Comparison of ENCODE assay signal across 27 cellular contexts in the genomic region with DNA sequence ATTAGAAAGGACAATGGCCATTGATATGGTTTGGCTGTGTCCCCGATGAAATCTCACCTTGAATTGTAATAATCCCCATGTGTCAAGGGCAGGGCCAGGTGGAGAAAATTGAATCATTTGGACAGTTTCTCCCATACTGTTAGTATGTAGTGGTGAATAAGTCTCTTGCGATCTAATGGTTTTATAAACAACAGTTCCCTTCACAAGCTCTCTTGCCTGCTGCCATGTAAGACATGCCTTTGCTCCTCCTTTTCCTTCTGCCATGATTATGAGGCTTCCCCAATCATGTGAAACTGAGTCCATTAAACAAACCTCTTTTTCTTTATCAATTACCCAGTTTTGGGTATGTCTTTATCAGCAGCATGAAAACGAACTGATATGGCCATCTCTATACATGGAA.
DNase-seq lines count a peak whose midpoint lies in the region; ATAC-seq, FAIRE-seq and TF ChIP-seq lines count a peak whose summit lies in the region.
"Had no signal": no experiment of that assay in that cellular context is flagged by ENCODE, and none has a peak within 500 bp of the region (broad histone marks: within the 10 kb centered on the region; RNA-seq: fewer than 3 reads in every experiment).

No MANE protein-coding gene starts in this region.

- H3K4me1 ChIP-seq in K562 (replicated peaks in 1 of 2; ENCODE audit: control insufficient read depth in 2 of 2, insufficient read depth in 2 of 2, low read length in 2 of 2) (peaks cover 0 to 9% of the 10 kb centered on the region in 2 experiments; a peak in 2 of 5 replicates), smooth muscle cell (ENCODE audit: low read depth) (no peaks in the 10 kb centered on the region)
- H3K4me1 ChIP-seq: BE2C had no signal

- no peak for TF ChIP-seq POLR2A in K562 (conservative IDR thresholded peaks at IDR 0.05)

- no peak for TF ChIP-seq RAD21 in K562 (CRISPR knock-in tag; conservative IDR thresholded peaks at IDR 0.05 in 1 of 2, IDR thresholded peaks at IDR 0.05 in 1 of 2)

- H3K4me3 ChIP-seq in K562 (no peak overlapping the region), smooth muscle cell (no peak overlapping the region)
- H3K4me3 ChIP-seq: BLaER1, GM12878 had no signal

- FAIRE-seq in K562 (lab: Jason Lieb, UNC): no peak
- FAIRE-seq: A204.1, GM12878, GM12892, GM18507 had no signal

- H3K79me2 ChIP-seq in K562 (ENCODE audit: control insufficient read depth, insufficient read depth, low read length): no peaks in the 10 kb centered on the region
- H3K79me2 ChIP-seq in smooth muscle cell (ENCODE audit: low read depth): no peaks in the 10 kb centered on the region

- DNase-seq in activated naive CD8-positive, alpha-beta T cell treated with anti-CD3 and anti-CD28 coated beads, Interleukin-2, amount 50 U/mL, for 24 hours: no peak
- DNase-seq in activated naive CD8-positive, alpha-beta T cell treated with anti-CD3 and anti-CD28 coated beads for 36 hours: no peak
- no peak for DNase-seq in K562 (ENCODE audit: extremely low read depth in 1 of 4, low spot score in 3 of 4)
- DNase-seq in smooth muscle cell (lab: John Stamatoyannopoulos, UW; ENCODE audit: unreplicated experiment): no peak
- no peak for DNase-seq in activated T-cell treated with anti-CD3 and anti-CD28 coated beads, Interleukin-2, amount 50 U/mL, for 48 hours
- DNase-seq: 8988T; ACHN; BE2C; C1 segment of cervical spinal cord; CD4-positive, alpha-beta memory T cell; CD4-positive, CD25-positive, alpha-beta regulatory T cell; CD8-positive, alpha-beta memory T cell; COR-L47; DMS 273 treated with DMSO at 0.1 percent for 48 hours; DMS153; DMS53; DMS79; DND-41; EL; GDM1 had no signal

- H3K36me3 ChIP-seq in K562 (ENCODE audit: control insufficient read depth, insufficient read depth, low read length): no peaks in the 10 kb centered on the region
- no peaks in the 10 kb centered on the region for H3K36me3 ChIP-seq in smooth muscle cell (ENCODE audit: low read depth)
- H3K36me3 ChIP-seq: BE2C, BLaER1 had no signal

- POLR2A ChIA-PET in K562 (lab: Yijun Ruan, JAX): no interaction called here

- peaks cover 4% of the 10 kb centered on the region for H3F3A ChIP-seq in smooth muscle cell (ENCODE audit: low read depth)

- H3K4me2 ChIP-seq in K562 (ENCODE audit: insufficient read depth, low read length) (no peak overlapping the region), smooth muscle cell (no peak overlapping the region)
- H3K4me2 ChIP-seq: BLaER1 had no signal

- no TSS peak for BruUV-seq in K562 (replicated peaks; lab: Mats Ljungman, UMichigan)

- peaks cover 6% of the 10 kb centered on the region for H3K27me3 Mint-ChIP-seq in activated naive CD8-positive, alpha-beta T cell treated with anti-CD3 and anti-CD28 coated beads, Interleukin-2, amount 50 U/mL, for 24 hours
- peaks cover 10% of the 10 kb centered on the region for H3K27me3 Mint-ChIP-seq in activated naive CD8-positive, alpha-beta T cell treated with anti-CD3 and anti-CD28 coated beads for 36 hours

- no peak for TF ChIP-seq EP300 in K562 (IDR thresholded peaks at IDR 0.05; ENCODE audit: low read length)

- in situ Hi-C loops in K562 (cut with MboI): no loop called here

- H3K4me1 Mint-ChIP-seq in activated naive CD8-positive, alpha-beta T cell treated with anti-CD3 and anti-CD28 coated beads, Interleukin-2, amount 50 U/mL, for 24 hours: peaks cover 20% of the 10 kb centered on the region
- H3K4me1 Mint-ChIP-seq in activated naive CD8-positive, alpha-beta T cell treated with anti-CD3 and anti-CD28 coated beads for 36 hours: peaks cover 13% of the 10 kb centered on the region
- H3K4me1 Mint-ChIP-seq: CD8-positive, alpha-beta memory T cell had no signal

- no peak overlapping the region for H3K9ac ChIP-seq in K562 (ENCODE audit: insufficient read depth in 1 of 2, low read depth in 2 of 2, low read length in 2 of 2)
- peak overlapping the region; percentile 70 for H3K9ac ChIP-seq in smooth muscle cell (ENCODE audit: low read depth)
- H3K9ac ChIP-seq: BLaER1 had no signal

- H3K27ac ChIP-seq in K562 (ENCODE audit: extremely low read depth, low read depth, low read length): no peak overlapping the region
- H3K27ac ChIP-seq in smooth muscle cell (ENCODE audit: low read depth): peak overlapping the region; percentile 96
- H3K27ac ChIP-seq: BLaER1 had no signal

- H4K20me1 ChIP-seq in K562 (replicated peaks; ENCODE audit: control insufficient read depth, insufficient read depth, low read length) (no peaks in the 10 kb centered on the region), smooth muscle cell (ENCODE audit: low read depth) (no peaks in the 10 kb centered on the region)
- H4K20me1 ChIP-seq: BLaER1 had no signal

- intact Hi-C loops in K562 (cut with micrococcal nuclease): no loop called here

- H3K27ac Mint-ChIP-seq in activated naive CD8-positive, alpha-beta T cell treated with anti-CD3 and anti-CD28 coated beads, Interleukin-2, amount 50 U/mL, for 24 hours: peak overlapping the region; percentile 55
- H3K27ac Mint-ChIP-seq in activated naive CD8-positive, alpha-beta T cell treated with anti-CD3 and anti-CD28 coated beads for 36 hours: no peak overlapping the region
- H3K27ac Mint-ChIP-seq: CD14-positive monocyte; CD4-positive, alpha-beta memory T cell; CD4-positive, CD25-positive, alpha-beta regulatory T cell had no signal

- H2AFZ ChIP-seq in K562 (ENCODE audit: low read depth, low read length): no peak overlapping the region
- H2AFZ ChIP-seq in smooth muscle cell (ENCODE audit: low read depth): no peak overlapping the region

- H3K9me1 ChIP-seq in K562 (ENCODE audit: control insufficient read depth, insufficient read depth, low read length): no peaks in the 10 kb centered on the region

- H3K27me3 ChIP-seq in K562 (ENCODE audit: control insufficient read depth in 2 of 2, insufficient read depth in 2 of 2, low read length in 2 of 2) (no peaks in the 10 kb centered on the region), smooth muscle cell (ENCODE audit: low read depth) (no peaks in the 10 kb centered on the region)
- H3K27me3 ChIP-seq: BE2C, BLaER1 had no signal

- H3K9me3 ChIP-seq in K562 (replicated peaks; ENCODE audit: control insufficient read depth, insufficient read depth, low read depth, low read length) (peaks cover 8% of the 10 kb centered on the region), smooth muscle cell (replicated peaks; ENCODE audit: low read depth) (no peaks in the 10 kb centered on the region)
- H3K9me3 ChIP-seq: BE2C had no signal

- H3K4me3 Mint-ChIP-seq in activated naive CD8-positive, alpha-beta T cell treated with anti-CD3 and anti-CD28 coated beads, Interleukin-2, amount 50 U/mL, for 24 hours: no peak overlapping the region
- no peak overlapping the region for H3K4me3 Mint-ChIP-seq in activated naive CD8-positive, alpha-beta T cell treated with anti-CD3 and anti-CD28 coated beads for 36 hours
- H3K4me3 Mint-ChIP-seq: CD14-positive monocyte; CD4-positive, alpha-beta memory T cell; CD4-positive, CD25-positive, alpha-beta regulatory T cell; CD8-positive, alpha-beta memory T cell had no signal

- ATAC-seq in activated naive CD8-positive, alpha-beta T cell treated with anti-CD3 and anti-CD28 coated beads, Interleukin-2, amount 50 U/mL, for 24 hours: no peak
- ATAC-seq in K562: no peak
- no peak for ATAC-seq in HG03108 (IDR thresholded peaks at IDR 0.05; ENCODE audit: unreplicated experiment)
- ATAC-seq: GM12878 had no signal

- 56% methylated on average over 3 of the region's 3 CpGs for WGBS in K562 (ENCODE audit: insufficient coverage, low coverage, missing lambda C conversion rate)
- WGBS in smooth muscle cell (ENCODE audit: low lambda C conversion rate): 94% methylated on average over 3 of the region's 3 CpGs

- CTCF ChIA-PET in K562 (lab: Yijun Ruan, JAX; ENCODE audit: low intra/inter-chr PET ratio): no interaction called here

- H3K36me3 Mint-ChIP-seq in activated naive CD8-positive, alpha-beta T cell treated with anti-CD3 and anti-CD28 coated beads, Interleukin-2, amount 50 U/mL, for 24 hours (ENCODE audit: low read depth): no peaks in the 10 kb centered on the region
- H3K36me3 Mint-ChIP-seq in activated naive CD8-positive, alpha-beta T cell treated with anti-CD3 and anti-CD28 coated beads for 36 hours: no peaks in the 10 kb centered on the region
- H3K36me3 Mint-ChIP-seq: CD14-positive monocyte; CD4-positive, alpha-beta memory T cell had no signal

- peaks cover 10% of the 10 kb centered on the region for H3K9me3 Mint-ChIP-seq in activated naive CD8-positive, alpha-beta T cell treated with anti-CD3 and anti-CD28 coated beads, Interleukin-2, amount 50 U/mL, for 24 hours
- H3K9me3 Mint-ChIP-seq in activated naive CD8-positive, alpha-beta T cell treated with anti-CD3 and anti-CD28 coated beads for 36 hours: peaks cover 4% of the 10 kb centered on the region

- TF ChIP-seq CTCF in K562 (IDR thresholded peaks at IDR 0.05 in 2 of 3, conservative IDR thresholded peaks at IDR 0.05 in 1 of 3; ENCODE audit: insufficient read depth in 2 of 3, low read depth in 1 of 3, low read length in 3 of 3) (no peak), smooth muscle cell (IDR thresholded peaks at IDR 0.05; ENCODE audit: borderline replicate concordance, insufficient read depth, poor library complexity, severe bottlenecking) (no peak)
